ENCODE assay signal across 13 cellular contexts in the genomic region with DNA sequence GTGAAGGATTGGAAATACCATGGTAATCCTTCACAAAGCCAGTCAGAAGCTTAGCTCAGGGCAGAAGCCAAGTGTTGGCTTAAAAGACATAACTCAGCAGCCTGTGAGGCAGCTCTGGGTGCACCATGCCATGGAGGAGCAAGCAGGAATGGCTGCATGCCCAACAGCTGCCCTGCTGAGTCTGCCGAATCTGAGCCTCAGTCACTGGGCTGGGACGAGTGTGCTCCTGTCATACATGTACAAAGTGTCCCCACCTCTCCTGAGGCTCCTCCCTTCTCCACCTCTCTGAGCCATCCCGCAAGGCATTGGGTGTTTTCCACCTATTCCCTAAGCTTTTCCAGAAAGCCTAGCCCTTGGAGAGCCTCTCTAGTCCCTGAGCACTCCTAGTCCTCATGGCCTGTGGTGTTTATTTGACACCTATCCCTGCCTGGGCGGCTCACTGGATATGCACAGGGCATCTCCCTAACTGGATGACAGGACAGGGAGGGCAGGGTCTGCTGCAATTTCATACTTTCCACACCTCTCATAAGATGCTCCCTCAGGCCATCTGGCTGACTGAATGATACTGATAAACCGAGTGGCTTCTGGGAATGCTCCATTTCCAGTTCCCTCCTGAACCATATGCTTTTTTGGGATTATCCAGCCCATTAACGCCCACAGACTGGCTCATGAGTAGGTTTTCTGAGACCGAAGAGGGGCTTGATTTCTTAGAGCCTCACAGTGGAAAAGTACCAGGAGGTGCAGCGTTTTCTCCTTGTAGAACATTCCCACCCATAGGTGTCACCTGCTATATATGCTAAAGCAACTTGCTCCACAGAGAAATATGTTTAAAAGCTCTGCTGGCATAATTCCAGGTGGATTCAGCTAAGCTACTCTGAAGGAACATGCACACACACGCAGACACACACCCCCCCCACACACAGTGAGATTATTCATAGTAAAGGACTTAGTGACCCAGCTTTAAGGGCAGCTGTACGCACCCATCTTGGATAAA.
DNase-seq lines count a peak whose midpoint lies in the region; ATAC-seq and TF ChIP-seq lines count a peak whose summit lies in the region.
"Had no signal": no experiment of that assay in that cellular context is flagged by ENCODE, and none has a peak within 500 bp of the region (broad histone marks: within the 10 kb centered on the region; RNA-seq: fewer than 3 reads in every experiment).

No MANE protein-coding gene starts in this region.

- no peak overlapping the region for H3K27ac ChIP-seq in GM23338 (ENCODE audit: low read depth)
- peak overlapping the region; percentile 86 for H3K27ac ChIP-seq in angular gyrus (ENCODE audit: low read depth, low read length)
- no peak overlapping the region for H3K27ac ChIP-seq in prostate gland
- no peak overlapping the region for H3K27ac ChIP-seq in colonic mucosa

- H3K9me3 Mint-ChIP-seq in GM23338: no peaks in the 10 kb centered on the region
- no peaks in the 10 kb centered on the region for H3K9me3 Mint-ChIP-seq in osteocyte (ENCODE audit: unreplicated experiment)

- H3K4me2 ChIP-seq in GM23338: no peak overlapping the region

- H2AFZ ChIP-seq in GM23338: peak overlapping the region; percentile 66; the same call in 1 of the 2 replicates

- no peaks in the 10 kb centered on the region for H4K20me1 ChIP-seq in GM23338 (replicated peaks; ENCODE audit: insufficient read depth)

- H3K4me3 Mint-ChIP-seq in GM23338 (no peak overlapping the region), osteocyte (ENCODE audit: unreplicated experiment) (no peak overlapping the region)

- 35% methylated on average over 10 of the region's 10 CpGs for WGBS in prostate gland

- TF ChIP-seq CTCF in GM23338 (conservative IDR thresholded peaks at IDR 0.05; ENCODE audit: low read depth in 2 of 2) (no peak), prostate gland (IDR thresholded peaks at IDR 0.05) (no peak), colonic mucosa (IDR thresholded peaks at IDR 0.05) (no peak), osteocyte (IDR thresholded peaks at IDR 0.05) (no peak)

- H3K36me3 ChIP-seq in GM23338 (ENCODE audit: insufficient read depth) (no peaks in the 10 kb centered on the region), prostate gland (no peaks in the 10 kb centered on the region), colonic mucosa (no peaks in the 10 kb centered on the region)

- 0 out of 2 replicates have a peak, but pooled peaks cover 4% of the 10 kb centered on the region for H3K4me1 ChIP-seq in GM23338 (ENCODE audit: insufficient read depth)
- H3K4me1 ChIP-seq in prostate gland (replicated peaks): no peaks in the 10 kb centered on the region
- no peaks in the 10 kb centered on the region for H3K4me1 ChIP-seq in colonic mucosa

- H3K9me2 ChIP-seq in GM23338 (ENCODE audit: insufficient read depth): no peaks in the 10 kb centered on the region

- H3K79me2 ChIP-seq in GM23338 (replicated peaks; ENCODE audit: insufficient read depth): no peaks in the 10 kb centered on the region

- no peaks in the 10 kb centered on the region for H3K9me3 ChIP-seq in prostate gland
- H3K9me3 ChIP-seq in colonic mucosa: no peaks in the 10 kb centered on the region

- intact Hi-C loops in prostate gland (cut with DNase I): no loop called here
- intact Hi-C loops in colonic mucosa (cut with DNase I): loop anchor here (10.0 kb wide), 1 partner anchor 606 kb away; no protein-coding TSS in a partner anchor

- H3K9ac ChIP-seq in colonic mucosa (ENCODE audit: low read depth in 2 of 2, low read length in 2 of 2): no peak overlapping the region

- H3K4me1 Mint-ChIP-seq in GM23338: peaks cover 8% of the 10 kb centered on the region
- no peaks in the 10 kb centered on the region for H3K4me1 Mint-ChIP-seq in osteocyte (ENCODE audit: unreplicated experiment)

- H3K4me3 ChIP-seq in GM23338 (no peak overlapping the region), prostate gland (no peak overlapping the region), colonic mucosa (no peak overlapping the region)

- no peaks in the 10 kb centered on the region for H3F3A ChIP-seq in GM23338 (replicated peaks; ENCODE audit: low read depth)

- H3K27me3 ChIP-seq in GM23338 (ENCODE audit: insufficient read depth): no peaks in the 10 kb centered on the region
- no peaks in the 10 kb centered on the region for H3K27me3 ChIP-seq in prostate gland (replicated peaks; ENCODE audit: insufficient read depth)
- H3K27me3 ChIP-seq in colonic mucosa: no peaks in the 10 kb centered on the region

- TF ChIP-seq POLR2A in prostate gland (IDR thresholded peaks at IDR 0.05): no peak

- H3K27me3 Mint-ChIP-seq in GM23338 (ENCODE audit: insufficient read depth, low read depth, poor library complexity): peaks cover 4% of the 10 kb centered on the region
- H3K27me3 Mint-ChIP-seq in osteocyte (ENCODE audit: unreplicated experiment): no peaks in the 10 kb centered on the region

- no peak for DNase-seq in GM23338 (ENCODE audit: low spot score)
- DNase-seq in NCI-H2171 treated with DMSO at 0.1 percent for 48 hours (lab: John Stamatoyannopoulos, UW): peak; percentile 85
- DNase-seq in prostate gland (ENCODE audit: low spot score): peak; percentile 35
- DNase-seq in colonic mucosa: no peak
- no peak for DNase-seq in HuH-7 (ENCODE audit: low spot score)
- no peak for DNase-seq in osteocyte (ENCODE audit: extremely low spot score, unreplicated experiment)
- no peak for DNase-seq in activated CD4-positive, CD25-positive, alpha-beta regulatory T cell treated with anti-CD3 and anti-CD28 coated beads, Interleukin-2, amount 50 U/mL, for 72 hours
- DNase-seq: activated CD4-positive, CD25-positive, alpha-beta regulatory T cell; Kasumi-1; kidney; stimulated activated CD4-positive, alpha-beta T cell treated with anti-CD3 and anti-CD28 coated beads, Interleukin-1b, Interleukin-23, amount 100 ng/mL, for 48 hours; stimulated activated naive CD8-positive, alpha-beta T cell treated with anti-CD3 and anti-CD28 coated beads, Interleukin-15, Interleukin-2, amounts not matched to agents 100 U/mL and 50 U/mL, for 24 hours had no signal

- H3K27ac Mint-ChIP-seq in GM23338 (no peak overlapping the region), osteocyte (ENCODE audit: unreplicated experiment) (no peak overlapping the region)

- no peaks in the 10 kb centered on the region for H3K36me3 Mint-ChIP-seq in GM23338 (ENCODE audit: low read depth)
- no peaks in the 10 kb centered on the region for H3K36me3 Mint-ChIP-seq in osteocyte (ENCODE audit: unreplicated experiment)

- peak; percentile 25 for ATAC-seq in GM23338
- ATAC-seq: stimulated activated naive CD8-positive, alpha-beta T cell treated with anti-CD3 and anti-CD28 coated beads, Interleukin-15, Interleukin-2, amounts not matched to agents 100 U/mL and 50 U/mL, for 24 hours had no signal

TF ChIP-seq in GM23338, 12 proteins besides CTCF, POLR2A, EP300 and RAD21:
- TF ChIP-seq EZH2 (IDR thresholded peaks at IDR 0.05; ENCODE audit: low read depth, unreplicated experiment) (no peak), CREB1 (CRISPR knock-in tag; IDR thresholded peaks at IDR 0.05; ENCODE audit: low read depth) (no peak), ZNF114 (CRISPR knock-in tag; IDR thresholded peaks at IDR 0.05) (no peak), ETS1 (IDR thresholded peaks at IDR 0.05) (no peak)

Comparison
In these comparisons a context has a peak if more than half of its experiments do, and no peak if none do; other contexts are left out.
1. DNase-seq: peak in NCI-H2171 treated with DMSO at 0.1 percent for 48 hours (single experiment) and prostate gland (single experiment); none in GM23338 (single experiment), colonic mucosa (single experiment), HuH-7 (single experiment), osteocyte (single experiment) and activated CD4-positive, CD25-positive, alpha-beta regulatory T cell treated with anti-CD3 and anti-CD28 coated beads, Interleukin-2, amount 50 U/mL, for 72 hours (single experiment).